Comparison of ENCODE assay signal across 28 cellular contexts in the genomic region with DNA sequence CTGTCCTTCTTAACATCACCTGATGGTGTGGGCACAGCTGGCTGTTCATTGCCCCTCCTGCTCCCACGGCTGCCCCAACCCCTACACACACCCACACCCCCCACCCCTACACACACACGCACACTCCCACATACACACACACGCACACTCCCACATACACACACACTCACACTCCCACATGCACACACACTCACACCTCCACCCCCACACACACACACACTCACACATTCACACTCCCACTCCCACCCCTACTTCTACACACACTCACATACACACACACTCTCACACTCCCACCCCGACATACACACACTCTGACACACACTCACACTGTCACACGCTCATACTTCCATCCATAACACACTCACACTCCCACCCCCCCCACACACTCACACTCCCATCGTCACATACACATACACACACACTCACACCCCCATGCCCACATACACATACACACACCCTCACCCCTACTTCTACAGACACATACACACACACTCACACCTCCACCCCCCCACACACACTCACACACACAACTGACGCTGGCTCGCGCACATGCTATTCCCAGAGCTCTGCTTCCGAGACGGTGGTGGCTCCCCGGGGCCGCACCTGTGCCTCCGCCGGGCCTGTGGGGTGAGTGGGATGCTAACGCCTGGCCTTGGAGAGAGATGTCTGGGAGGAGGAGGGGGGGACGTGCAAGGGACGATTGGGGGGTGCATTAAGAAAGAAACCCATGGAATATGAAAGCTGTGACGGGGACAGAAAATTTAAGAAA.
"Had no signal": no experiment of that assay in that cellular context is flagged by ENCODE, and none has a peak within 500 bp of the region (broad histone marks: within the 10 kb centered on the region; RNA-seq: fewer than 3 reads in every experiment).

No MANE protein-coding gene starts in this region.

- H3K36me3 ChIP-seq: colonic mucosa, thyroid gland, upper lobe of left lung had no signal

- H3K9me3 Mint-ChIP-seq: activated CD4-positive, alpha-beta memory T cell treated with anti-CD3 and anti-CD28 coated beads, Interleukin-2, amount 10 ng/mL, durations not matched to agents 7 days and 5 days; activated CD4-positive, alpha-beta T cell treated with anti-CD3 and anti-CD28 coated beads, Interleukin-2, amount 10 ng/mL, durations not matched to agents 7 days and 5 days; activated naive CD4-positive, alpha-beta T cell treated with anti-CD3 and anti-CD28 coated beads, Interleukin-2, amount 10 ng/mL, durations not matched to agents 7 days and 5 days; activated naive CD8-positive, alpha-beta T cell treated with anti-CD3 and anti-CD28 coated beads, Interleukin-2, amount 10 ng/mL, durations not matched to agents 7 days and 5 days; activated T-cell treated with anti-CD3 and anti-CD28 coated beads, Interleukin-2, amount 50 U/mL, for 24 hours; mesothelial cell of epicardium; neural crest cell; WTC11 had no signal

- H3K27ac ChIP-seq: colonic mucosa, parathyroid adenoma, psoas muscle, thyroid gland, upper lobe of left lung had no signal

- H3K4me3 Mint-ChIP-seq: activated CD4-positive, alpha-beta memory T cell treated with anti-CD3 and anti-CD28 coated beads, Interleukin-2, amount 10 ng/mL, durations not matched to agents 7 days and 5 days; activated CD4-positive, alpha-beta T cell treated with anti-CD3 and anti-CD28 coated beads, Interleukin-2, amount 10 ng/mL, durations not matched to agents 7 days and 5 days; activated naive CD4-positive, alpha-beta T cell treated with anti-CD3 and anti-CD28 coated beads, Interleukin-2, amount 10 ng/mL, durations not matched to agents 7 days and 5 days; activated naive CD8-positive, alpha-beta T cell treated with anti-CD3 and anti-CD28 coated beads, Interleukin-2, amount 10 ng/mL, durations not matched to agents 7 days and 5 days; activated T-cell treated with anti-CD3 and anti-CD28 coated beads, Interleukin-2, amount 50 U/mL, for 24 hours; effector memory CD8-positive, alpha-beta T cell; mesothelial cell of epicardium; naive B cell; neural crest cell; WTC11 had no signal

- H3K27me3 ChIP-seq: colonic mucosa, thyroid gland, upper lobe of left lung had no signal

- H3K4me1 Mint-ChIP-seq: activated CD4-positive, alpha-beta memory T cell treated with anti-CD3 and anti-CD28 coated beads, Interleukin-2, amount 10 ng/mL, durations not matched to agents 7 days and 5 days; activated CD4-positive, alpha-beta T cell treated with anti-CD3 and anti-CD28 coated beads, Interleukin-2, amount 10 ng/mL, durations not matched to agents 7 days and 5 days; activated naive CD4-positive, alpha-beta T cell treated with anti-CD3 and anti-CD28 coated beads, Interleukin-2, amount 10 ng/mL, durations not matched to agents 7 days and 5 days; activated naive CD8-positive, alpha-beta T cell treated with anti-CD3 and anti-CD28 coated beads, Interleukin-2, amount 10 ng/mL, durations not matched to agents 7 days and 5 days; naive B cell had no signal

- H3K27me3 Mint-ChIP-seq: activated CD4-positive, alpha-beta memory T cell treated with anti-CD3 and anti-CD28 coated beads, Interleukin-2, amount 10 ng/mL, durations not matched to agents 7 days and 5 days; activated naive CD4-positive, alpha-beta T cell treated with anti-CD3 and anti-CD28 coated beads, Interleukin-2, amount 10 ng/mL, durations not matched to agents 7 days and 5 days; activated naive CD8-positive, alpha-beta T cell treated with anti-CD3 and anti-CD28 coated beads, Interleukin-2, amount 10 ng/mL, durations not matched to agents 7 days and 5 days had no signal

- H3K27ac Mint-ChIP-seq: activated CD4-positive, alpha-beta memory T cell treated with anti-CD3 and anti-CD28 coated beads, Interleukin-2, amount 10 ng/mL, durations not matched to agents 7 days and 5 days; activated CD4-positive, alpha-beta T cell treated with anti-CD3 and anti-CD28 coated beads, Interleukin-2, amount 10 ng/mL, durations not matched to agents 7 days and 5 days; activated naive CD4-positive, alpha-beta T cell treated with anti-CD3 and anti-CD28 coated beads, Interleukin-2, amount 10 ng/mL, durations not matched to agents 7 days and 5 days; activated naive CD8-positive, alpha-beta T cell treated with anti-CD3 and anti-CD28 coated beads, Interleukin-2, amount 10 ng/mL, durations not matched to agents 7 days and 5 days; activated T-cell treated with anti-CD3 and anti-CD28 coated beads, Interleukin-2, amount 50 U/mL, for 24 hours; effector memory CD8-positive, alpha-beta T cell; mesothelial cell of epicardium; naive B cell; WTC11 had no signal

- FAIRE-seq: bronchial epithelial cell, keratinocyte had no signal

- H3K4me3 ChIP-seq: colonic mucosa, psoas muscle, smooth muscle cell, thyroid gland, upper lobe of left lung had no signal

- ATAC-seq: effector memory CD8-positive, alpha-beta T cell; psoas muscle; WTC11 had no signal

- DNase-seq: activated CD4-positive, alpha-beta memory T cell treated with anti-CD3 and anti-CD28 coated beads, Interleukin-2, amount 10 ng/mL, durations not matched to agents 7 days and 5 days; activated CD4-positive, alpha-beta T cell treated with anti-CD3 and anti-CD28 coated beads for 1 hour; activated CD4-positive, alpha-beta T cell treated with anti-CD3 and anti-CD28 coated beads, Interleukin-2, amount 10 ng/mL, durations not matched to agents 7 days and 5 days; activated CD8-positive, alpha-beta memory T cell treated with anti-CD3 and anti-CD28 coated beads, Interleukin-2, amount 50 U/mL, for 48 hours; activated gamma-delta T cell; activated naive CD4-positive, alpha-beta T cell treated with anti-CD3 and anti-CD28 coated beads, Interleukin-2, amount 10 ng/mL, durations not matched to agents 7 days and 5 days; activated naive CD8-positive, alpha-beta T cell treated with anti-CD3 and anti-CD28 coated beads, Interleukin-2, amount 10 ng/mL, durations not matched to agents 7 days and 5 days; activated T-cell treated with anti-CD3 and anti-CD28 coated beads, Interleukin-2, amount 50 U/mL, for 24 hours; colonic mucosa; effector memory CD8-positive, alpha-beta T cell; foreskin fibroblast; hippocampal formation; naive B cell; occipital lobe; psoas muscle; stimulated activated CD4-positive, alpha-beta T cell treated with anti-CD3 and anti-CD28 coated beads, Interleukin-15, amount 100 ng/mL, for 24 hours; stimulated activated CD4-positive, alpha-beta T cell treated with anti-CD3 and anti-CD28 coated beads, Interleukin-2, amount 100 ng/mL, for 24 hours; stimulated activated naive CD4-positive, alpha-beta T cell treated with Interleukin-2 at 50 U/mL for 16 hours; T-helper 2 cell; thyroid gland had no signal

- H3K36me3 Mint-ChIP-seq: activated naive CD4-positive, alpha-beta T cell treated with anti-CD3 and anti-CD28 coated beads, Interleukin-2, amount 10 ng/mL, durations not matched to agents 7 days and 5 days; activated naive CD8-positive, alpha-beta T cell treated with anti-CD3 and anti-CD28 coated beads, Interleukin-2, amount 10 ng/mL, durations not matched to agents 7 days and 5 days; mesothelial cell of epicardium; naive B cell; WTC11 had no signal

- H3K4me1 ChIP-seq: colonic mucosa, parathyroid adenoma, psoas muscle, thyroid gland, upper lobe of left lung had no signal

- H3K9me3 ChIP-seq: colonic mucosa, psoas muscle, thyroid gland, upper lobe of left lung had no signal
